In the genomic region with DNA sequence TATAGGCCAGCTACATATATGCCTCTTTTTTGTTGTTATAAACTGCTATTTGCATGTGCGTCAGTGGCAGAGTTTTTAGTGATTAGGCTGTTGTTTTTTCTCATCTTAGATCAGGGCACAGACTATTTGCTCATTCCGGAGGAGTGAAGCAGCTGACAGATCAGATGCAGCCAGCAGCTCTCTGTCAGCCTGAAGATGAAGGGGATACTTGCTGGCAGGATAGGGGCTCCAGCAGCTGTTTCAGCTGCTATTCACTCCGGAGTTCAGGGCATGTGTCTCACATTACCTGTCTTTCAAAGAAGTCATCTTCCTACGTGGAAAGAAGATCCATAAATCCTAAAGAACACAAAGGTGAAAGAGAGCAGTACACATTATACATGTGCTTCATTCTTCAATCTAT, we compare ENCODE assay signal across 16 cellular contexts.
"Had no signal": no experiment of that assay in that cellular context is flagged by ENCODE, and none has a peak within 500 bp of the region (broad histone marks: within the 10 kb centered on the region; RNA-seq: fewer than 3 reads in every experiment).

No MANE protein-coding gene starts in this region.

- H3K27ac ChIP-seq: brain microvascular endothelial cell had no signal

- H3K36me3 Mint-ChIP-seq: activated naive CD4-positive, alpha-beta T cell treated with anti-CD3 and anti-CD28 coated beads, Interleukin-2, amount 50 U/mL, for 24 hours; naive thymus-derived CD4-positive, alpha-beta T cell had no signal

- ATAC-seq: activated T-helper 17 cell treated with anti-CD3 and anti-CD28 coated beads, Interleukin-2, amount 50 U/mL, for 72 hours; naive thymus-derived CD4-positive, alpha-beta T cell; stimulated activated naive CD8-positive, alpha-beta T cell treated with anti-CD3 and anti-CD28 coated beads, Interleukin-15, Interleukin-2, amounts not matched to agents 100 U/mL and 50 U/mL, for 24 hours had no signal

- H3K27me3 Mint-ChIP-seq: activated naive CD4-positive, alpha-beta T cell treated with anti-CD3 and anti-CD28 coated beads, Interleukin-2, amount 50 U/mL, for 24 hours; activated T-helper 17 cell treated with anti-CD3 and anti-CD28 coated beads, Interleukin-2, amount 50 U/mL, for 72 hours; naive thymus-derived CD4-positive, alpha-beta T cell had no signal

- DNase-seq: activated CD4-positive, alpha-beta T cell treated with anti-CD3 and anti-CD28 coated beads, Interleukin-2, amount 50 U/mL, for 1 hour; activated CD4-positive, CD25-positive, alpha-beta regulatory T cell; activated T-cell treated with anti-CD3 and anti-CD28 coated beads for 4 hours; amniotic stem cell; brain microvascular endothelial cell; cerebellar nuclear complex; dermis blood vessel endothelial cell; endodermal cell; erythroblast; glutamatergic neuron; naive thymus-derived CD4-positive, alpha-beta T cell; stimulated activated CD4-positive, alpha-beta T cell treated with anti-CD3 and anti-CD28 coated beads, Interleukin-2, amount 100 ng/mL, for 48 hours; stimulated activated naive CD8-positive, alpha-beta T cell treated with anti-CD3 and anti-CD28 coated beads, Interleukin-15, Interleukin-2, amounts not matched to agents 100 U/mL and 50 U/mL, for 24 hours had no signal

- H3K4me1 Mint-ChIP-seq: activated naive CD4-positive, alpha-beta T cell treated with anti-CD3 and anti-CD28 coated beads, Interleukin-2, amount 50 U/mL, for 24 hours; activated T-helper 17 cell treated with anti-CD3 and anti-CD28 coated beads, Interleukin-2, amount 50 U/mL, for 72 hours; endodermal cell had no signal

- H3K4me3 Mint-ChIP-seq: activated naive CD4-positive, alpha-beta T cell treated with anti-CD3 and anti-CD28 coated beads, Interleukin-2, amount 50 U/mL, for 24 hours; activated T-helper 17 cell treated with anti-CD3 and anti-CD28 coated beads, Interleukin-2, amount 50 U/mL, for 72 hours; endodermal cell; naive thymus-derived CD4-positive, alpha-beta T cell had no signal

- H3K36me3 ChIP-seq: brain microvascular endothelial cell had no signal

- H3K27me3 ChIP-seq: brain microvascular endothelial cell had no signal

- H3K4me3 ChIP-seq: lung had no signal

- H3K9me3 Mint-ChIP-seq: endodermal cell had no signal

- H3K27ac Mint-ChIP-seq: activated naive CD4-positive, alpha-beta T cell treated with anti-CD3 and anti-CD28 coated beads, Interleukin-2, amount 50 U/mL, for 24 hours; activated T-helper 17 cell treated with anti-CD3 and anti-CD28 coated beads, Interleukin-2, amount 50 U/mL, for 72 hours; endodermal cell; naive thymus-derived CD4-positive, alpha-beta T cell had no signal
